15 cellular contexts compared by ENCODE assay signal in the genomic region with DNA sequence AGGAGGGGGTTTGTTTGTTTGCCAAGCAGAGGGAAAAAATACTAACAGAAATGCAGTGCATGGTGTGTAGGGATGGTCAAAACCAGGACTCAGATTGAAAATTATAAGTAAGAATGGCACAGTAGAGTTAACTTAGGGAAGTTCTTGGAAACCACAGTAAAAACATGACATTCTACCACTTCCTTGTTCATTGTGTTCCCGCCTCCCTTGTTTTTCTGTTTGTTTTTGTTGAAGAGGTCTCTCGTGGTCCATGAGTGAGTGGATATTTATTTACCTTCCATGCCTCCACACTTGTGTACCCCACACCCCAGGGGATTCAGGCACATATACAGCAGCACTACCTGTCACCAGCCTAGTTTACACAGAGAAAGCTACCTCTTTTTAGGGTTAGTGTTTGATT.
DNase-seq lines count a peak whose midpoint lies in the region; ATAC-seq and TF ChIP-seq lines count a peak whose summit lies in the region.
"Had no signal": no experiment of that assay in that cellular context is flagged by ENCODE, and none has a peak within 500 bp of the region (broad histone marks: within the 10 kb centered on the region; RNA-seq: fewer than 3 reads in every experiment).

No MANE protein-coding gene starts in this region.

- CTCF ChIA-PET in activated CD4-positive, alpha-beta T cell treated with anti-CD3 and anti-CD28 coated beads, Interleukin-2, amount 10 ng/mL, durations not matched to agents 7 days and 5 days (lab: Charles Lee): interaction anchor here (1.2 to 1.7 kb wide), 2 partner anchors 8 kb away, joined by 3 to 5 read pairs; no protein-coding TSS in a partner anchor

- peaks cover 23% of the 10 kb centered on the region for H3K4me1 Mint-ChIP-seq in activated CD4-positive, alpha-beta T cell treated with anti-CD3 and anti-CD28 coated beads, Interleukin-2, amount 10 ng/mL, durations not matched to agents 7 days and 5 days
- H3K4me1 Mint-ChIP-seq in chondrocyte (ENCODE audit: low read depth): peaks cover 79% of the 10 kb centered on the region

- POLR2A ChIA-PET in activated CD4-positive, alpha-beta T cell treated with anti-CD3 and anti-CD28 coated beads, Interleukin-2, amount 10 ng/mL, durations not matched to agents 7 days and 5 days (lab: Charles Lee): no interaction called here

- peak overlapping the region; percentile 10 for H3K27ac Mint-ChIP-seq in activated CD4-positive, alpha-beta T cell treated with anti-CD3 and anti-CD28 coated beads, Interleukin-2, amount 10 ng/mL, durations not matched to agents 7 days and 5 days
- peak overlapping the region; percentile 94 for H3K27ac Mint-ChIP-seq in chondrocyte (ENCODE audit: unreplicated experiment)
- H3K27ac Mint-ChIP-seq: activated CD4-positive, alpha-beta memory T cell treated with anti-CD3 and anti-CD28 coated beads for 36 hours; T-helper 1 cell treated with Interleukin-12 subunit alpha and Interleukin-12 subunit beta and Interleukin-4 antibody, amounts not matched to agents 30 μg/mL and 1 μg/mL, for 36 hours had no signal

- intact Hi-C loops in heart left ventricle (cut with DNase I): loop anchor here in 2 of 10 donors (5.0 to 10.0 kb wide), 2 partner anchors 69 to 82 kb away; no protein-coding TSS in a partner anchor

- no peaks in the 10 kb centered on the region for H3K27me3 Mint-ChIP-seq in activated CD4-positive, alpha-beta T cell treated with anti-CD3 and anti-CD28 coated beads, Interleukin-2, amount 10 ng/mL, durations not matched to agents 7 days and 5 days
- no peaks in the 10 kb centered on the region for H3K27me3 Mint-ChIP-seq in chondrocyte (ENCODE audit: low read depth)
- H3K27me3 Mint-ChIP-seq: activated CD4-positive, alpha-beta memory T cell treated with anti-CD3 and anti-CD28 coated beads for 36 hours had no signal

- H3K9me3 Mint-ChIP-seq in activated CD4-positive, alpha-beta T cell treated with anti-CD3 and anti-CD28 coated beads, Interleukin-2, amount 10 ng/mL, durations not matched to agents 7 days and 5 days: peaks cover 3% of the 10 kb centered on the region
- H3K9me3 Mint-ChIP-seq in chondrocyte (ENCODE audit: low read depth): peaks cover 4% of the 10 kb centered on the region
- H3K9me3 Mint-ChIP-seq: activated CD4-positive, alpha-beta memory T cell treated with anti-CD3 and anti-CD28 coated beads for 36 hours; T-helper 1 cell treated with Interleukin-12 subunit alpha and Interleukin-12 subunit beta and Interleukin-4 antibody, amounts not matched to agents 30 μg/mL and 1 μg/mL, for 36 hours had no signal

- no peak for DNase-seq in activated CD4-positive, alpha-beta T cell treated with anti-CD3 and anti-CD28 coated beads, Interleukin-2, amount 10 ng/mL, durations not matched to agents 7 days and 5 days
- no peak for DNase-seq in activated CD4-positive, alpha-beta T cell treated with anti-CD3 and anti-CD28 coated beads, Interleukin-2, amount 50 U/mL, for 48 hours
- DNase-seq in NCI-H2029 treated with DMSO at 0.1 percent for 48 hours (lab: John Stamatoyannopoulos, UW) (peak; percentile 49), chondrocyte (ENCODE audit: low spot score) (no peak), heart left ventricle (no peak), cerebellum (ENCODE audit: low spot score) (no peak), anterior cingulate cortex (lab: John Stamatoyannopoulos, UW) (no peak)
- DNase-seq: activated CD4-positive, alpha-beta memory T cell treated with anti-CD3 and anti-CD28 coated beads for 36 hours; colonic mucosa; mesendoderm; NCI-H1436 treated with DMSO at 0.1 percent for 48 hours; stimulated activated CD4-positive, alpha-beta T cell treated with anti-CD3 and anti-CD28 coated beads, Interleukin-1b, Interleukin-23, amount 100 ng/mL, for 48 hours; uterus had no signal

- peaks cover 0 to 56% (median 6%) of the 10 kb centered on the region in 12 donors for H3K4me1 ChIP-seq in heart left ventricle
- H3K4me1 ChIP-seq: colonic mucosa, uterus had no signal

- H3K36me3 Mint-ChIP-seq in activated CD4-positive, alpha-beta T cell treated with anti-CD3 and anti-CD28 coated beads, Interleukin-2, amount 10 ng/mL, durations not matched to agents 7 days and 5 days (ENCODE audit: low read depth): peaks cover 27% of the 10 kb centered on the region
- peaks cover 6% of the 10 kb centered on the region for H3K36me3 Mint-ChIP-seq in chondrocyte (ENCODE audit: low read depth)

- H3K27me3 ChIP-seq in heart left ventricle: no peaks in the 10 kb centered on the region
- H3K27me3 ChIP-seq: colonic mucosa, uterus had no signal

- TF ChIP-seq CTCF in chondrocyte (IDR thresholded peaks at IDR 0.05) (no peak), heart left ventricle (IDR thresholded peaks at IDR 0.05) (no peak)

- H3K27ac ChIP-seq in skin epidermis (peak overlapping the region in 16 of 21 experiments; percentile 6 to 82 (median 49)), heart left ventricle (peak overlapping the region in 2 of 12 donors; percentile 11 to 62)
- H3K27ac ChIP-seq: colonic mucosa, uterus had no signal

- no peaks in the 10 kb centered on the region for H3K9me3 ChIP-seq in heart left ventricle
- H3K9me3 ChIP-seq: colonic mucosa, uterus had no signal

- H3K36me3 ChIP-seq in heart left ventricle: peaks cover 0 to 11% (median 8%) of the 10 kb centered on the region in 9 donors
- H3K36me3 ChIP-seq: colonic mucosa, uterus had no signal

- H3K4me3 ChIP-seq in skin epidermis: no peak overlapping the region
- no peak overlapping the region for H3K4me3 ChIP-seq in heart left ventricle
- H3K4me3 ChIP-seq: colonic mucosa, uterus had no signal

- TF ChIP-seq POLR2A in heart left ventricle (IDR thresholded peaks at IDR 0.05): no peak

- H3K4me3 Mint-ChIP-seq in activated CD4-positive, alpha-beta T cell treated with anti-CD3 and anti-CD28 coated beads, Interleukin-2, amount 10 ng/mL, durations not matched to agents 7 days and 5 days: no peak overlapping the region
- no peak overlapping the region for H3K4me3 Mint-ChIP-seq in chondrocyte (ENCODE audit: unreplicated experiment)
- H3K4me3 Mint-ChIP-seq: activated CD4-positive, alpha-beta memory T cell treated with anti-CD3 and anti-CD28 coated beads for 36 hours; T-helper 1 cell treated with Interleukin-12 subunit alpha and Interleukin-12 subunit beta and Interleukin-4 antibody, amounts not matched to agents 30 μg/mL and 1 μg/mL, for 36 hours had no signal

- ATAC-seq in heart left ventricle: no peak

- 55 to 61% (median 56%) methylated on average over 2 of the region's 2 CpGs for WGBS in heart left ventricle, 4 donors
